In genomic region chr12:68432622-68433021, GRCh38 we compare ENCODE assay signal across 14 cellular contexts.
"Had no signal": no experiment of that assay in that cellular context is flagged by ENCODE, and none has a peak within 500 bp of the region (broad histone marks: within the 10 kb centered on the region; RNA-seq: fewer than 3 reads in every experiment).

No MANE protein-coding gene starts in this region.

- H3K4me1 ChIP-seq: gastroesophageal sphincter, pancreas, tibial artery had no signal

- H3K9me3 ChIP-seq: pancreas, tibial artery, vagina had no signal

- H3K4me3 Mint-ChIP-seq: activated CD4-positive, alpha-beta T cell treated with anti-CD3 and anti-CD28 coated beads, Interleukin-2, amount 10 ng/mL, durations not matched to agents 24 days and 14 days; activated CD8-positive, alpha-beta T cell treated with anti-CD3 and anti-CD28 coated beads, Interleukin-2, amount 10 ng/mL, durations not matched to agents 7 days and 5 days; activated naive CD8-positive, alpha-beta T cell treated with anti-CD3 and anti-CD28 coated beads for 36 hours; endodermal cell; stimulated activated naive B cell treated with anti-CD40 and anti-IgM and Interleukin-4, amounts not matched to agents 10 μg/mL and 1 μg/mL and 100 μg/mL, for 72 hours had no signal

- H3K27me3 ChIP-seq: gastroesophageal sphincter, pancreas, tibial artery, vagina had no signal

- H3K27ac Mint-ChIP-seq: activated CD4-positive, alpha-beta T cell treated with anti-CD3 and anti-CD28 coated beads, Interleukin-2, amount 10 ng/mL, durations not matched to agents 24 days and 14 days; activated CD8-positive, alpha-beta T cell treated with anti-CD3 and anti-CD28 coated beads, Interleukin-2, amount 10 ng/mL, durations not matched to agents 7 days and 5 days; activated naive CD8-positive, alpha-beta T cell treated with anti-CD3 and anti-CD28 coated beads for 36 hours; endodermal cell; stimulated activated naive B cell treated with anti-CD40 and anti-IgM and Interleukin-4, amounts not matched to agents 10 μg/mL and 1 μg/mL and 100 μg/mL, for 72 hours had no signal

- H3K4me3 ChIP-seq: gastroesophageal sphincter, pancreas, tibial artery, vagina had no signal

- FAIRE-seq: kidney, pancreas, TTC549 had no signal

- ATAC-seq: activated CD8-positive, alpha-beta T cell treated with anti-CD3 and anti-CD28 coated beads, Interleukin-2, amount 10 ng/mL, durations not matched to agents 7 days and 5 days; gastroesophageal sphincter; pancreas; stimulated activated naive B cell treated with anti-CD40 and anti-IgM and Interleukin-4, amounts not matched to agents 10 μg/mL and 1 μg/mL and 100 μg/mL, for 72 hours had no signal

- DNase-seq: activated CD4-positive, alpha-beta T cell treated with anti-CD3 and anti-CD28 coated beads, Interleukin-2, amount 10 ng/mL, durations not matched to agents 24 days and 14 days; activated CD4-positive, CD25-positive, alpha-beta regulatory T cell; activated CD8-positive, alpha-beta memory T cell treated with anti-CD3 and anti-CD28 coated beads, Interleukin-2, amount 50 U/mL, for 4 hours; activated CD8-positive, alpha-beta T cell treated with anti-CD3 and anti-CD28 coated beads, Interleukin-2, amount 10 ng/mL, durations not matched to agents 7 days and 5 days; activated naive CD8-positive, alpha-beta T cell treated with anti-CD3 and anti-CD28 coated beads for 36 hours; anterior cingulate cortex; endodermal cell; kidney; pancreas; stimulated activated naive B cell treated with anti-CD40 and anti-IgM and Interleukin-4, amounts not matched to agents 10 μg/mL and 1 μg/mL and 100 μg/mL, for 72 hours; tibial artery had no signal

- H3K36me3 ChIP-seq: gastroesophageal sphincter, pancreas, tibial artery, vagina had no signal

- H3K27ac ChIP-seq: gastroesophageal sphincter, pancreas, tibial artery, vagina had no signal

- H3K4me1 Mint-ChIP-seq: activated CD4-positive, alpha-beta T cell treated with anti-CD3 and anti-CD28 coated beads, Interleukin-2, amount 10 ng/mL, durations not matched to agents 24 days and 14 days; activated naive CD8-positive, alpha-beta T cell treated with anti-CD3 and anti-CD28 coated beads for 36 hours; stimulated activated naive B cell treated with anti-CD40 and anti-IgM and Interleukin-4, amounts not matched to agents 10 μg/mL and 1 μg/mL and 100 μg/mL, for 72 hours had no signal

- H3K27me3 Mint-ChIP-seq: activated CD4-positive, alpha-beta T cell treated with anti-CD3 and anti-CD28 coated beads, Interleukin-2, amount 10 ng/mL, durations not matched to agents 24 days and 14 days; activated naive CD8-positive, alpha-beta T cell treated with anti-CD3 and anti-CD28 coated beads for 36 hours; stimulated activated naive B cell treated with anti-CD40 and anti-IgM and Interleukin-4, amounts not matched to agents 10 μg/mL and 1 μg/mL and 100 μg/mL, for 72 hours had no signal
